9 cellular contexts compared by ENCODE assay signal in genomic region chr15:75203017-75203907, GRCh38. TPM values are rescaled to one million over a fixed set of nuclear protein-coding genes. Genes with fewer than 3 reads are reported as not detected.
A peak's percentile ranks its signal among the peaks of the same experiment; 100 is the strongest.
DNase-seq lines count a peak whose midpoint lies in the region; ATAC-seq and TF ChIP-seq lines count a peak whose summit lies in the region.
"Had no signal": no experiment of that assay in that cellular context is flagged by ENCODE, and none has a peak within 500 bp of the region (broad histone marks: within the 10 kb centered on the region; RNA-seq: fewer than 3 reads in every experiment).

No MANE protein-coding gene starts in this region.

- peaks cover 17% of the 10 kb centered on the region for H3K23me2 ChIP-seq in H9 (ENCODE audit: insufficient read length, low read depth, low read length, poor library complexity, severe bottlenecking)

- no peak overlapping the region for H3K14ac ChIP-seq in H9 (ENCODE audit: insufficient read depth, low read length)

- no peak overlapping the region for H4K8ac ChIP-seq in H9 (replicated peaks; ENCODE audit: insufficient read length, low read depth, low read length)

- in situ Hi-C loops in GM13977 (cut with MboI; ENCODE audit: low pct_unique_long_range_greater_than_20kb, low sequenced_read_pairs, unreplicated experiment) = no loop called here

- WGBS in H9 (ENCODE audit: extremely low coverage, insufficient read length, low lambda C conversion rate) = no CpG with 5 or more reads among the region's 18 CpGs

- H3K9ac ChIP-seq in H9 (ENCODE audit: extremely low read depth, insufficient read length, low read length) = peak overlapping the region; percentile 15

- peak overlapping the region in 1 of 3 experiments; percentile 11; a peak in 1 of 7 replicates for H3K27ac Mint-ChIP-seq in H9
- peak overlapping the region; percentile 81 for H3K27ac Mint-ChIP-seq in T-helper 17 cell

- no peak overlapping the region for H2AFZ ChIP-seq in H9 (ENCODE audit: low read length)

- H3K9me3 ChIP-seq in H9 (ENCODE audit: control insufficient read depth, low read depth, low read length) = no peaks in the 10 kb centered on the region
- no peaks in the 10 kb centered on the region for H3K9me3 ChIP-seq in T-helper 17 cell (ENCODE audit: control insufficient read depth, low read length, poor library complexity, severe bottlenecking)

- H3K36me3 Mint-ChIP-seq in H9 (ENCODE audit: insufficient read depth in 1 of 3, low read depth in 3 of 3) (peaks cover 15 to 21% (median 19%) of the 10 kb centered on the region in 3 experiments), T-helper 17 cell (ENCODE audit: low read depth) (no peaks in the 10 kb centered on the region)

- H2BK12ac ChIP-seq in H9 (ENCODE audit: insufficient read length, low read depth, low read length) = no peak overlapping the region

- no peak overlapping the region for H2BK20ac ChIP-seq in H9 (ENCODE audit: low read depth, low read length, poor library complexity, severe bottlenecking)

- H2AK5ac ChIP-seq in H9 (ENCODE audit: insufficient read length, low read length) = no peak overlapping the region

- no peaks in the 10 kb centered on the region for H3K27me3 ChIP-seq in H9 (ENCODE audit: insufficient read depth, low read length)

- no peaks in the 10 kb centered on the region; a peak in 1 of 5 replicates for H3K9me3 Mint-ChIP-seq in H9

- peak overlapping the region; percentile 98 for H3K4me3 ChIP-seq in fibroblast of villous mesenchyme (ENCODE audit: low read depth, low read length)
- H3K4me3 ChIP-seq in skeletal muscle cell (ENCODE audit: low read depth, low read length) = peak overlapping the region; percentile 96

- H3K56ac ChIP-seq in H9 (ENCODE audit: insufficient read length, low read depth, low read length) = no peak overlapping the region

- H3K27me3 Mint-ChIP-seq in H9 (ENCODE audit: low read depth) (no peaks in the 10 kb centered on the region; the same call in 1 of the 2 replicates), T-helper 17 cell (peaks cover 3% of the 10 kb centered on the region)

- H3K27ac ChIP-seq in H9 (ENCODE audit: insufficient read length, low read depth, low read length) = no peak overlapping the region

- no peak for DNase-seq in H9
- no peak for DNase-seq in T-helper 17 cell
- peak; percentile 57 for DNase-seq in fibroblast of villous mesenchyme (ENCODE audit: low read depth)
- no peak for DNase-seq in skeletal muscle cell (ENCODE audit: low read depth)
- no peak for DNase-seq in NCI-H2196 treated with DMSO at 0.1 percent for 48 hours (lab: John Stamatoyannopoulos, UW; ENCODE audit: unreplicated experiment)
- DNase-seq in GM13977 (ENCODE audit: low spot score) = no peak

- no peak overlapping the region for H2BK120ac ChIP-seq in H9 (ENCODE audit: low read depth, low read length, poor library complexity, severe bottlenecking)

- peaks cover 6% of the 10 kb centered on the region for H4K20me1 ChIP-seq in H9 (ENCODE audit: control insufficient read depth, insufficient read depth, insufficient read length)

- H3K4me1 ChIP-seq in H9 (ENCODE audit: insufficient read depth, low read length) = peaks cover 6% of the 10 kb centered on the region

- no peak overlapping the region for H4K91ac ChIP-seq in H9 (ENCODE audit: insufficient read length, low read depth, low read length)

- H2BK5ac ChIP-seq in H9 (ENCODE audit: insufficient read length, low read length) = no peak overlapping the region

- peaks cover 39 to 47% of the 10 kb centered on the region in 2 experiments for H3K4me1 Mint-ChIP-seq in H9
- H3K4me1 Mint-ChIP-seq in T-helper 17 cell = peaks cover 28% of the 10 kb centered on the region

- H3K4ac ChIP-seq in H9 (ENCODE audit: low read depth, low read length) = no peak overlapping the region

- no peak overlapping the region for H2BK15ac ChIP-seq in H9 (ENCODE audit: low read depth, low read length)

- peak overlapping the region; percentile 88 to 95 for H3K4me3 Mint-ChIP-seq in H9
- peak overlapping the region; percentile 91 for H3K4me3 Mint-ChIP-seq in T-helper 17 cell

- no peak for ATAC-seq in T-helper 17 cell
- no peak for ATAC-seq in GM19395 (IDR thresholded peaks at IDR 0.05; ENCODE audit: unreplicated experiment)
- ATAC-seq in GM18858 (IDR thresholded peaks at IDR 0.05; ENCODE audit: unreplicated experiment) = no peak

- no peak overlapping the region for H3K18ac ChIP-seq in H9 (ENCODE audit: insufficient read length, low read depth, low read length)

- peak overlapping the region; percentile 81 for H3K4me2 ChIP-seq in H9 (ENCODE audit: insufficient read depth, insufficient read length, low read length)

- no peak overlapping the region for H3K23ac ChIP-seq in H9 (ENCODE audit: insufficient read length, low read depth, low read length)

- TF ChIP-seq CTCF in H9 (conservative IDR thresholded peaks at IDR 0.05) (no peak), fibroblast of villous mesenchyme (IDR thresholded peaks at IDR 0.05; ENCODE audit: insufficient read depth, low read depth, low read length) (peak; percentile 2), GM13977 (IDR thresholded peaks at IDR 0.05; ENCODE audit: extremely low read depth, insufficient read depth, missing control alignments) (no peak)

- H3K79me1 ChIP-seq in H9 (ENCODE audit: insufficient read depth, low read depth, low read length, poor library complexity, severe bottlenecking) = peaks cover 7% of the 10 kb centered on the region

- H4K5ac ChIP-seq in H9 (ENCODE audit: insufficient read length, low read depth, low read length) = no peak overlapping the region

- no peak overlapping the region for H3T11ph ChIP-seq in H9 (ENCODE audit: low read length)

- peaks cover 31% of the 10 kb centered on the region; the same call in 1 of the 2 replicates for H3K79me2 ChIP-seq in H9 (ENCODE audit: insufficient read depth, low read length)

RNA-seq across cellular contexts. Expression of gene C15orf39, which starts 1.6 kb away (rescaled TPM):
- total RNA-seq in H9 (2021) = 45.6 and 48.7 TPM in 2 replicates
- total RNA-seq in T-helper 17 cell = 10 to 100 TPM; 30.7 to 45.6 TPM
- 8.1 and 9.1 TPM in 2 replicates for total RNA-seq in fibroblast of villous mesenchyme

RNA-seq across cellular contexts. Expression of gene GOLGA6C, which starts 54.9 kb away (rescaled TPM):
- total RNA-seq in H9 (2021) (not detected in 2 replicates), T-helper 17 cell (not detected), fibroblast of villous mesenchyme (not detected in 2 replicates)
- total RNA-seq: activated CD8-positive, alpha-beta memory T cell treated with anti-CD3 and anti-CD28 coated beads for 36 hours had no signal
